21 cellular contexts compared by ENCODE assay signal in genomic region chr5:143111799-143112198, GRCh38.
"Had no signal": no experiment of that assay in that cellular context is flagged by ENCODE, and none has a peak within 500 bp of the region (broad histone marks: within the 10 kb centered on the region; RNA-seq: fewer than 3 reads in every experiment).

No MANE protein-coding gene starts in this region.

- H3K4me3 Mint-ChIP-seq: endodermal cell, naive B cell, nephron, type B pancreatic cell had no signal

- H3K27me3 ChIP-seq: hepatocyte, spleen, stomach had no signal

- H3K9me3 Mint-ChIP-seq: endodermal cell, naive B cell, nephron, type B pancreatic cell had no signal

- H2AFZ ChIP-seq: hepatocyte had no signal

- H3K4me2 ChIP-seq: hepatocyte had no signal

- H3K36me3 Mint-ChIP-seq: naive B cell had no signal

- H3K27me3 Mint-ChIP-seq: naive B cell, type B pancreatic cell had no signal

- ATAC-seq: left cardiac atrium, left ventricle myocardium superior, psoas muscle, sciatic nerve had no signal

- H3K36me3 ChIP-seq: spleen had no signal

- H3K4me3 ChIP-seq: hepatocyte, lung, psoas muscle, spleen, stomach had no signal

- H3K9me3 ChIP-seq: psoas muscle, spleen, stomach had no signal

- H3K4me1 Mint-ChIP-seq: nephron had no signal

- H3K27ac ChIP-seq: hepatocyte, psoas muscle, spleen, stomach had no signal

- H3K27ac Mint-ChIP-seq: endodermal cell, nephron, type B pancreatic cell had no signal

- DNase-seq: endodermal cell; erythroblast; foreskin melanocyte; kidney; left cardiac atrium; left ventricle myocardium superior; mesenchymal stem cell; naive B cell; psoas muscle; retina; spleen; stimulated activated CD4-positive, alpha-beta T cell treated with anti-CD3 and anti-CD28 coated beads, Interleukin-15, amount 100 ng/mL, for 24 hours; stimulated activated CD4-positive, alpha-beta T cell treated with anti-CD3 and anti-CD28 coated beads, Interleukin-1b, Interleukin-23, amount 100 ng/mL, for 48 hours; stimulated activated CD4-positive, alpha-beta T cell treated with anti-CD3 and anti-CD28 coated beads, Interleukin-4, amount 100 ng/mL, for 24 hours; stimulated activated naive CD4-positive, alpha-beta T cell; stomach had no signal
